ENCODE assay signal across 24 cellular contexts in the genomic region with DNA sequence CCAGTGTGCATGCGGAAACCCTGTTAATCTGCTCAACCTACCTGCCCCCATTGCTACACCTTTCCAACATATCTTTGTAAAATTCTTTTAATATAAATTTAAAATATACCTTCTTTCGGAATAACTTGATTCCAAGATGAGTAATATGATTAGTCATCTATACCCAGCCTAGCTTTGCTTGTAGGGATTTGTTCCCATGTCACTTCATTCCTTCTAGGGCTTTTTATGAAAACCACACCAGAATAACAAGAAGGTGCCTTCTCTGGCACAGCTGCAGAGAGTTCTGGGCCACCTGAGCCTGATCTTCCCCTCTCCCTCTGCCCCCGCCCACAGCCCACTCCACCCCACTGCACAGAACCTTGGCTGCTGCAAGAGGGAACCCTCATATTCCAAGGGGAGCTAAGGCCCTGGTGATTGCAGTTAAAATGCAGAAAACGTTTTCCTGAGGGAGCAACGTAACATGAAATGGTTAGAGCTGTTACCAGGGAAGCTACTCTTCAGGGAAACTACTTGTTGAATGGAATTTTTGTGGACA. TPM values are rescaled to one million over a fixed set of nuclear protein-coding genes. Genes with fewer than 3 reads are reported as not detected.
DNase-seq lines count a peak whose midpoint lies in the region; ATAC-seq and TF ChIP-seq lines count a peak whose summit lies in the region.
"Had no signal": no experiment of that assay in that cellular context is flagged by ENCODE, and none has a peak within 500 bp of the region (broad histone marks: within the 10 kb centered on the region; RNA-seq: fewer than 3 reads in every experiment).

No MANE protein-coding gene starts in this region.

- H3K4me3 ChIP-seq in GM23248 (no peak overlapping the region), esophagus (ENCODE audit: low read depth in 1 of 2, low read length in 2 of 2) (no peak overlapping the region), suprapubic skin (no peak overlapping the region), upper lobe of right lung (no peak overlapping the region)
- H3K4me3 ChIP-seq: A549, neural progenitor cell, vagina had no signal

- H3K9ac ChIP-seq in GM23248: no peak overlapping the region
- H3K9ac ChIP-seq: neural progenitor cell had no signal

- no peak overlapping the region for H3K4me2 ChIP-seq in GM23248 (ENCODE audit: unreplicated experiment)
- H3K4me2 ChIP-seq: A549, neural progenitor cell had no signal

- intact Hi-C loops in upper lobe of right lung (cut with DNase I): no loop called here

- TF ChIP-seq EP300 in suprapubic skin (IDR thresholded peaks at IDR 0.05): no peak

- H3K9me2 ChIP-seq in GM23248 (ENCODE audit: insufficient read depth): no peaks in the 10 kb centered on the region

- 80 to 89% methylated on average over 5 of the region's 5 CpGs for WGBS in GM23248 (ENCODE audit: low coverage in 1 of 2, low lambda C conversion rate in 2 of 2, missing lambda C conversion rate in 2 of 2), 2 experiments
- 53 to 56% methylated on average over 5 of the region's 5 CpGs for WGBS in esophagus, 2 donors
- WGBS in suprapubic skin: 62% methylated on average over 5 of the region's 5 CpGs

- H3K27me3 ChIP-seq in GM23248 (replicated peaks; ENCODE audit: insufficient read depth): no peaks in the 10 kb centered on the region
- H3K27me3 ChIP-seq in esophagus (ENCODE audit: control insufficient read depth in 1 of 2, insufficient read depth in 2 of 2, low read length in 2 of 2): no peaks in the 10 kb centered on the region
- H3K27me3 ChIP-seq in suprapubic skin: no peaks in the 10 kb centered on the region
- no peaks in the 10 kb centered on the region for H3K27me3 ChIP-seq in upper lobe of right lung
- H3K27me3 ChIP-seq: neural progenitor cell, vagina had no signal

- no peak for TF ChIP-seq CTCF in RWPE1 (conservative IDR thresholded peaks at IDR 0.05; ENCODE audit: low read depth)
- TF ChIP-seq CTCF in suprapubic skin (IDR thresholded peaks at IDR 0.05): no peak
- no peak for TF ChIP-seq CTCF in upper lobe of right lung (IDR thresholded peaks at IDR 0.05)

- no peak overlapping the region for H2AFZ ChIP-seq in GM23248
- H2AFZ ChIP-seq: neural progenitor cell had no signal

- CTCF ChIA-PET in RWPE1 (lab: Yijun Ruan, JAX): interaction anchor here (0.7 to 1.8 kb wide), 4 partner anchors 29 to 100 kb away, joined by 4 to 8 read pairs (median 6); no protein-coding TSS in a partner anchor

- TF ChIP-seq POLR2A in suprapubic skin (IDR thresholded peaks at IDR 0.05): no peak

- H4K20me1 ChIP-seq in GM23248 (ENCODE audit: insufficient read depth): no peaks in the 10 kb centered on the region

- H3K9me3 ChIP-seq in GM23248 (ENCODE audit: low read depth): no peaks in the 10 kb centered on the region
- H3K9me3 ChIP-seq in esophagus (ENCODE audit: control insufficient read depth in 2 of 2, insufficient read depth in 1 of 2, low read depth in 1 of 2, low read length in 1 of 2): peaks cover 0 to 2% of the 10 kb centered on the region in 2 donors
- no peaks in the 10 kb centered on the region for H3K9me3 ChIP-seq in suprapubic skin
- no peaks in the 10 kb centered on the region for H3K9me3 ChIP-seq in upper lobe of right lung
- H3K9me3 ChIP-seq: A549, vagina had no signal

- POLR2A ChIA-PET in RWPE1 (lab: Yijun Ruan, JAX; ENCODE audit: low non-redundant PET): interaction anchor here (0.6 kb wide), 2 partner anchors 17 to 681 kb away, joined by 3 read pairs; no protein-coding TSS in a partner anchor

- peaks cover 23% of the 10 kb centered on the region for H3F3A ChIP-seq in GM23248 (ENCODE audit: insufficient read depth)

- peaks cover 14% of the 10 kb centered on the region for H3K4me1 ChIP-seq in GM23248 (ENCODE audit: insufficient read depth)
- H3K4me1 ChIP-seq in esophagus (ENCODE audit: control insufficient read depth in 2 of 2, insufficient read depth in 2 of 2, low read length in 1 of 2): peaks cover 6 to 22% of the 10 kb centered on the region in 2 donors
- H3K4me1 ChIP-seq in suprapubic skin: peaks cover 42% of the 10 kb centered on the region
- peaks cover 17% of the 10 kb centered on the region for H3K4me1 ChIP-seq in upper lobe of right lung
- H3K4me1 ChIP-seq: neural progenitor cell had no signal

- in situ Hi-C loops in GM23248 (cut with MboI): no loop called here

- DNase-seq in GM23248: peak; percentile 46
- peak; percentile 74 for DNase-seq in RWPE1 (ENCODE audit: low spot score)
- peak; percentile 61 for DNase-seq in putamen (ENCODE audit: low spot score)
- DNase-seq in suprapubic skin (ENCODE audit: low spot score in 2 of 2): no peak
- no peak for DNase-seq in stimulated activated naive CD4-positive, alpha-beta T cell (lab: John Stamatoyannopoulos, UW)
- no peak for DNase-seq in upper lobe of right lung
- DNase-seq: cerebellar nuclear complex; effector CD4-positive, alpha-beta T cell; erythroblast; GDM1; GOT3; islet precursor cell; Karpas-422; NCI-H1048; NCI-H1694 treated with DMSO at 0.1 percent for 48 hours; NCI-H2171; NCI-H510A treated with DMSO at 0.1 percent for 48 hours; substantia nigra; T-helper 2 cell had no signal

- H3K36me3 ChIP-seq in GM23248 (ENCODE audit: low read depth) (peaks cover 33% of the 10 kb centered on the region; the same call in 1 of the 2 replicates), esophagus (ENCODE audit: control insufficient read depth in 2 of 2, insufficient read depth in 2 of 2, low read length in 1 of 2) (no peaks in the 10 kb centered on the region), suprapubic skin (peaks cover 17% of the 10 kb centered on the region), upper lobe of right lung (peaks cover 52% of the 10 kb centered on the region)
- H3K36me3 ChIP-seq: neural progenitor cell, vagina had no signal

- H3K27ac ChIP-seq in GM23248 (no peak overlapping the region), RWPE1 (peak overlapping the region; percentile 83), esophagus (ENCODE audit: low read depth in 2 of 2, low read length in 1 of 2) (peak overlapping the region; percentile 43 to 80), suprapubic skin (no peak overlapping the region), upper lobe of right lung (no peak overlapping the region)
- H3K27ac ChIP-seq: A549, neural progenitor cell, vagina had no signal

- no peaks in the 10 kb centered on the region for H3K79me2 ChIP-seq in GM23248 (ENCODE audit: insufficient read depth)

- no peak for ATAC-seq in HG02798 (IDR thresholded peaks at IDR 0.05; ENCODE audit: poor library complexity, unreplicated experiment)
- ATAC-seq in upper lobe of right lung: no peak
- ATAC-seq: A549 had no signal

RNA-seq across cellular contexts. Expression of gene HACD2, which starts 38.6 kb away (rescaled TPM):
- total RNA-seq in GM23248 (2014; rRNA removed; shearing (Covaris generic)): 41.2 and 41.6 TPM in 2 replicates
- polyA plus RNA-seq in GM23248 (2016; fragmentation: Nextera tagmentation; extraction: Ambion mirVana) (27.0 and 29.6 TPM in 2 replicates), esophagus (10 to 100 TPM; 12.0 to 17.1 TPM)
- total RNA-seq in suprapubic skin (10 to 100 TPM; 38.5 to 76.3 (median 52.6) TPM), upper lobe of right lung (47.2 TPM)

Comparison
In these comparisons a context has a peak if more than half of its experiments do, and no peak if none do; other contexts are left out.
1. DNase-seq: peak in GM23248 (single experiment), RWPE1 (single experiment) and putamen (single experiment); none in suprapubic skin (0 of 2), stimulated activated naive CD4-positive, alpha-beta T cell (0 of 6) and upper lobe of right lung (single experiment).
2. H3K27ac ChIP-seq: peak in RWPE1 (single experiment) and esophagus (2 of 2); none in GM23248 (single experiment), suprapubic skin (single experiment) and upper lobe of right lung (single experiment).